Comparison of ENCODE assay signal across 12 cellular contexts in the genomic region with DNA sequence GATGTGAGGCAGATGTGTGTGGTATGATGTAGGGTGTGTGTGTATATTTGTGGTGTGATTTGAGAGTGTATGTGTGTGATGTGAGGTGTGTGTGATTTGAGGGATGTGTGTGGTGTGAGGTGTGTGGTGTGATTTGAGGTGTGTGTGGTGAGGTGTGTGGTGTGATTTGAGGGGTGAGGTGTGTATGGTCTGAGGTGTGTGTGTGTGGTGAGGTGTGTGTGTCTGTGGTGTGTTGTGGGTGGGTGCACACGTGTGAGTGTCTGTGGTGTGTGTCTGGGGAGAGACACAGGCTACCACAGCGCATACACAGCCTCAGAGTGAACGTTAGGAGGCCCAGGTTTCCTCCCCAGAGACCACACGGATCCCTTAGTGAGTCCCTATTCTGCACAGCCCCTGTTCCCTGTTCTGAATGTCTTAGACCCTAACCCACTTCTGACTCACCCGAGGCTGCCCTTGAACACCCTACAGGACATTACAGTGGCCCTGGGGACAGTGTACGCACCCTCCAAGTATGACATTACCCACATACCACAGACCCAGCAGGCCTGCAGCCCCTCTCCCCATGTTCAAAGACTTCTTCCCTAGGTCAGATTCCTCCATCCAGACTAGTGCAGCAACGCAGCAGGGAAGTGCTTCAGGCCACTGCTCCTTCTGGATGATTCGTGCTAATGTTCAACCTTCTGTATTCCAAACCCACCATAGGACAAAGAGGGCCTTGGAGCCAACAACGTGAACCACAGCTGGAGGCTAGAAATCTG. TPM values are rescaled to one million over a fixed set of nuclear protein-coding genes. Genes with fewer than 3 reads are reported as not detected.
"Had no signal": no experiment of that assay in that cellular context is flagged by ENCODE, and none has a peak within 500 bp of the region (broad histone marks: within the 10 kb centered on the region; RNA-seq: fewer than 3 reads in every experiment).

No MANE protein-coding gene starts in this region.

- H3K4me1 ChIP-seq: parathyroid adenoma had no signal

- H3K36me3 Mint-ChIP-seq: activated naive CD4-positive, alpha-beta T cell treated with anti-CD3 and anti-CD28 coated beads, Interleukin-2, amount 50 U/mL, for 72 hours; stimulated activated effector memory CD8-positive, alpha-beta T cell treated with anti-CD3 and anti-CD28 coated beads, Interleukin-12 subunit alpha, Interleukin-12 subunit beta, amount 100 ng/mL, for 72 hours had no signal

- H3K27ac ChIP-seq: left lung, parathyroid adenoma had no signal

- FAIRE-seq: colon, islet of Langerhans had no signal

- H3K9ac ChIP-seq: parathyroid adenoma had no signal

- H3K9me3 Mint-ChIP-seq: activated naive CD4-positive, alpha-beta T cell treated with anti-CD3 and anti-CD28 coated beads, Interleukin-2, amount 50 U/mL, for 72 hours; stimulated activated effector memory CD8-positive, alpha-beta T cell treated with anti-CD3 and anti-CD28 coated beads, Interleukin-12 subunit alpha, Interleukin-12 subunit beta, amount 100 ng/mL, for 72 hours had no signal

- H3K79me2 ChIP-seq: parathyroid adenoma had no signal

- H3K9me3 ChIP-seq: left lung had no signal

- DNase-seq: activated effector memory CD4-positive, alpha-beta T cell treated with Interleukin-2 at 50 U/mL for 16 hours; caudate nucleus; left lung; mammary epithelial cell; T-helper 9 cell had no signal

- H3K4me3 ChIP-seq: left lung had no signal

- H3K36me3 ChIP-seq: left lung had no signal

- ATAC-seq: activated CD4-positive, CD25-positive, alpha-beta regulatory T cell treated with anti-CD3 and anti-CD28 coated beads, Interleukin-2, amount 50 U/mL, for 24 hours; activated naive CD4-positive, alpha-beta T cell treated with anti-CD3 and anti-CD28 coated beads, Interleukin-2, amount 50 U/mL, for 72 hours; esophagus mucosa; left lung; stimulated activated effector memory CD8-positive, alpha-beta T cell treated with anti-CD3 and anti-CD28 coated beads, Interleukin-12 subunit alpha, Interleukin-12 subunit beta, amount 100 ng/mL, for 72 hours had no signal

- H2AFZ ChIP-seq: parathyroid adenoma had no signal

- H3K27ac Mint-ChIP-seq: activated naive CD4-positive, alpha-beta T cell treated with anti-CD3 and anti-CD28 coated beads, Interleukin-2, amount 50 U/mL, for 72 hours had no signal

- H3K4me3 Mint-ChIP-seq: stimulated activated effector memory CD8-positive, alpha-beta T cell treated with anti-CD3 and anti-CD28 coated beads, Interleukin-12 subunit alpha, Interleukin-12 subunit beta, amount 100 ng/mL, for 72 hours had no signal

RNA-seq across cellular contexts. Expression of gene RAB37, which starts 3.5 kb away (rescaled TPM):
- total RNA-seq: mammary epithelial cell had no signal
- polyA plus RNA-seq: mammary epithelial cell had no signal

RNA-seq across cellular contexts. Expression of gene CD300LF, which starts 20.8 kb away (rescaled TPM):
- total RNA-seq: activated naive CD4-positive, alpha-beta T cell treated with anti-CD3 and anti-CD28 coated beads, Interleukin-2, amount 50 U/mL, for 72 hours; mammary epithelial cell had no signal
- polyA plus RNA-seq: mammary epithelial cell had no signal
